Comparison of ENCODE assay signal across 8 cellular contexts in the genomic region with DNA sequence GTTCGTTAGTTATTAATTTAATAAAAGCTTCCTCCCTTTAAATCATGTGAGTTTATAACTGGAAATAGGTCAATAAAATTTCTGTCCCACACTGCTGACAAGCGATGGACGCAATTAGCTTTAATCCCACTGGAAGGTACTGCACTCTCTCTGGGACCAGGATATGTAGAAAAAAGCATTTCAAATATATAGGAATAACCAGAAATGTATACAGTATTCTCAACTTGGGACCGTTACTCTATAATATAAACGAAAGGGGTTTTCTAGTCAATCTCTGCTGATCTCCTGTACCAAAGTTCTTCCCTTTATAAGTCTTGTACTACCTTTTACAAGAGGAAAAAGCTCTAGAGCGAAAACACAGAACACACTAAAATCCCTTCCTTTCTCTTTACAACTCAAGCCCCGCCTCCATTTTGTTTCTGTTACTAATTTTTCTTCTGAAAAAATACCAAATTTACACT. TPM values are rescaled to one million over a fixed set of nuclear protein-coding genes. Genes with fewer than 3 reads are reported as not detected.
DNase-seq lines count a peak whose midpoint lies in the region; ATAC-seq and TF ChIP-seq lines count a peak whose summit lies in the region.

No MANE protein-coding gene starts in this region.

- H3K4me1 Mint-ChIP-seq in natural killer cell, result peaks cover 0 to 5% of the 10 kb centered on the region in 2 donors

- H3K4ac ChIP-seq in mesenchymal stem cell (ENCODE audit: low read depth in 1 of 2, low read length in 2 of 2), result no peak overlapping the region

- WGBS in mammary epithelial cell (ENCODE audit: low coverage, missing lambda C conversion rate), result 20% methylated on average over 7 of the region's 7 CpGs
- WGBS in mesenchymal stem cell, result under 1% methylated on average over 4 of the region's 7 CpGs

- H3K36me3 ChIP-seq in Loucy (ENCODE audit: insufficient read depth, low read length), result no peaks in the 10 kb centered on the region
- no peaks in the 10 kb centered on the region for H3K36me3 ChIP-seq in mammary epithelial cell (ENCODE audit: insufficient read depth, low read length)
- no peaks in the 10 kb centered on the region for H3K36me3 ChIP-seq in mesenchymal stem cell (ENCODE audit: control insufficient read depth in 1 of 2, insufficient read depth in 2 of 2, low read depth in 1 of 2, low read length in 2 of 2)

- H3K27me3 ChIP-seq in Loucy (ENCODE audit: insufficient read depth, low read length, poor library complexity, severe bottlenecking) (no peaks in the 10 kb centered on the region), mammary epithelial cell (ENCODE audit: insufficient read depth, low read length) (no peaks in the 10 kb centered on the region), mesenchymal stem cell (ENCODE audit: control insufficient read depth in 1 of 2, insufficient read depth in 1 of 2, low read length in 2 of 2) (no peaks in the 10 kb centered on the region)

- H3K27me3 Mint-ChIP-seq in natural killer cell (ENCODE audit: low read depth in 2 of 2), result no peaks in the 10 kb centered on the region

- no peak overlapping the region for H4K91ac ChIP-seq in mesenchymal stem cell (ENCODE audit: low read length)

- no peaks in the 10 kb centered on the region for H3K9me2 ChIP-seq in Loucy (replicated peaks; ENCODE audit: low read depth, low read length)

- peaks cover 13% of the 10 kb centered on the region for H3K79me1 ChIP-seq in mesenchymal stem cell (replicated peaks; ENCODE audit: low read length, poor library complexity, severe bottlenecking)

- H3K4me1 ChIP-seq in Loucy (ENCODE audit: insufficient read depth, low read length, poor library complexity, severe bottlenecking) (peaks cover 40% of the 10 kb centered on the region), mammary epithelial cell (ENCODE audit: insufficient read depth, low read length) (peaks cover 3% of the 10 kb centered on the region), mesenchymal stem cell (ENCODE audit: control insufficient read depth, insufficient read depth, low read depth, low read length) (no peaks in the 10 kb centered on the region)

- H3K23ac ChIP-seq in mesenchymal stem cell (ENCODE audit: low read length in 2 of 2), result no peak overlapping the region

- H3K4me3 ChIP-seq in Loucy (ENCODE audit: low read length, poor library complexity, severe bottlenecking) (peak overlapping the region; percentile 78), mammary epithelial cell (replicated peaks in 1 of 3; ENCODE audit: insufficient read depth in 1 of 3, low read depth in 2 of 3, low read length in 3 of 3) (peak overlapping the region; percentile 61 to 77 (median 67)), mesenchymal stem cell (ENCODE audit: insufficient read depth in 1 of 2, low read depth in 1 of 2, low read length in 2 of 2) (peak overlapping the region in 1 of 2 experiments; percentile 95)

- H3K27ac ChIP-seq in mammary epithelial cell (ENCODE audit: insufficient read depth, low read depth, low read length), result peak overlapping the region; percentile 96
- peak overlapping the region; percentile 53 for H3K27ac ChIP-seq in mesenchymal stem cell (ENCODE audit: low read length, poor library complexity, severe bottlenecking)

- intact Hi-C loops in mammary epithelial cell (cut with micrococcal nuclease), result loop anchor here (2.0 to 10.0 kb wide), 4 partner anchors 39 to 546 kb away; a partner anchor contains a TSS
- intact Hi-C loops in natural killer cell (cut with micrococcal nuclease), result loop anchor here (2.0 to 5.0 kb wide), 5 partner anchors 39 to 546 kb away; a partner anchor contains a TSS

- no TSS peak for BruUV-seq in mammary epithelial cell (replicated peaks; lab: Mats Ljungman, UMichigan)

- no peak overlapping the region for H4K8ac ChIP-seq in mesenchymal stem cell (ENCODE audit: low read length)

- H4K20me1 ChIP-seq in Loucy (ENCODE audit: insufficient read depth, low read length, poor library complexity, severe bottlenecking), result peaks cover 30% of the 10 kb centered on the region
- no peaks in the 10 kb centered on the region for H4K20me1 ChIP-seq in mammary epithelial cell (ENCODE audit: insufficient read depth, low read length)

- in situ Hi-C loops in Caki2 (cut with HindIII; ENCODE audit: low pct_unique_long_range_greater_than_20kb, low sequenced_read_pairs), result no loop called here
- in situ Hi-C loops in mammary epithelial cell (cut with MboI; ENCODE audit: low sequenced_read_pairs in 2 of 2), result loop anchor here in 1 of 2 donors (10.0 kb wide), 1 partner anchor 151 kb away; a partner anchor contains a TSS

- no peak for ATAC-seq in natural killer cell
- no peak for ATAC-seq in HG03439 (IDR thresholded peaks at IDR 0.05; ENCODE audit: unreplicated experiment)
- no peak for ATAC-seq in GM21528 (IDR thresholded peaks at IDR 0.05; ENCODE audit: low FRiP score, unreplicated experiment)
- ATAC-seq in GM19452 (IDR thresholded peaks at IDR 0.05; ENCODE audit: unreplicated experiment), result no peak

- TF ChIP-seq CTCF in Loucy (conservative IDR thresholded peaks at IDR 0.05; ENCODE audit: low read length) (no peak), mammary epithelial cell (conservative IDR thresholded peaks at IDR 0.05 in 1 of 2, IDR thresholded peaks at IDR 0.05 in 1 of 2; ENCODE audit: extremely low read depth in 1 of 2, insufficient read depth in 1 of 2, low read depth in 1 of 2, low read length in 2 of 2) (no peak), natural killer cell (IDR thresholded peaks at IDR 0.05) (no peak)

- peak overlapping the region; percentile 94 for H3K4me2 ChIP-seq in Loucy (ENCODE audit: low read depth, low read length, poor library complexity, severe bottlenecking)
- peak overlapping the region; percentile 96 for H3K4me2 ChIP-seq in mammary epithelial cell (ENCODE audit: insufficient read depth, low read depth, low read length)
- H3K4me2 ChIP-seq in mesenchymal stem cell (ENCODE audit: low read length, poor library complexity, severe bottlenecking), result peak overlapping the region; percentile 80

- H3K36me3 Mint-ChIP-seq in natural killer cell, result no peaks in the 10 kb centered on the region

- H3K4me3 Mint-ChIP-seq in natural killer cell, result no peak overlapping the region

- dilution Hi-C loops in mammary epithelial cell (cut with HindIII; ENCODE audit: low sequenced_read_pairs), result no loop called here

- H2BK12ac ChIP-seq in mesenchymal stem cell (ENCODE audit: low read length in 2 of 2), result no peak overlapping the region

- H3K9me3 Mint-ChIP-seq in natural killer cell, result no peaks in the 10 kb centered on the region

- H3K9ac ChIP-seq in Loucy (ENCODE audit: low read depth, low read length, poor library complexity, severe bottlenecking) (peak overlapping the region; percentile 90), mammary epithelial cell (ENCODE audit: insufficient read depth, low read length) (peak overlapping the region; percentile 98), mesenchymal stem cell (ENCODE audit: low read length) (peak overlapping the region; percentile 100)

- no peak overlapping the region for H3K27ac Mint-ChIP-seq in natural killer cell

- no peaks in the 10 kb centered on the region for H3F3A ChIP-seq in Loucy (ENCODE audit: low read depth)

- H3K79me2 ChIP-seq in Loucy (ENCODE audit: insufficient read depth, low read length) (peaks cover 56% of the 10 kb centered on the region), mammary epithelial cell (ENCODE audit: insufficient read depth, low read length) (peaks cover 62% of the 10 kb centered on the region)

- no peak overlapping the region for H3K14ac ChIP-seq in mesenchymal stem cell (ENCODE audit: low read length in 2 of 2)

- peak overlapping the region in 1 of 2 experiments; percentile 62 for H3K18ac ChIP-seq in mesenchymal stem cell (ENCODE audit: low read depth in 1 of 2, low read length in 2 of 2)

- peak overlapping the region; percentile 3; the same call in 1 of the 2 replicates for H2AFZ ChIP-seq in Loucy (ENCODE audit: low read length)
- peak overlapping the region; percentile 54 for H2AFZ ChIP-seq in mammary epithelial cell (ENCODE audit: low read depth, low read length)
- no peak overlapping the region for H2AFZ ChIP-seq in mesenchymal stem cell (ENCODE audit: low read depth, low read length)

- no peak overlapping the region for H2BK120ac ChIP-seq in mesenchymal stem cell (ENCODE audit: low read depth, low read length)

- no peak overlapping the region for H2AK5ac ChIP-seq in mesenchymal stem cell (ENCODE audit: low read length, severe bottlenecking)

- H2BK15ac ChIP-seq in mesenchymal stem cell (ENCODE audit: low read depth, poor library complexity, severe bottlenecking), result no peak overlapping the region

- no peak overlapping the region for H2BK5ac ChIP-seq in mesenchymal stem cell (ENCODE audit: low read depth, low read length, poor library complexity, severe bottlenecking)

- DNase-seq in Caki2 (ENCODE audit: low read depth) (peak; percentile 23), mammary epithelial cell (peak; percentile 31), mesenchymal stem cell (peak; percentile 52), natural killer cell (no peak)

- CTCF ChIA-PET in mammary epithelial cell (lab: Charles Lee; ENCODE audit: low non-redundant PET), result interaction anchor here (0.5 kb wide), 1 partner anchor 104 kb away, joined by 4 read pairs; no protein-coding TSS in a partner anchor

- H3K9me3 ChIP-seq in Loucy (ENCODE audit: insufficient read depth, low read depth, low read length) (no peaks in the 10 kb centered on the region), mammary epithelial cell (replicated peaks; ENCODE audit: insufficient read depth, low read length) (no peaks in the 10 kb centered on the region), mesenchymal stem cell (ENCODE audit: control insufficient read depth, low read length) (no peaks in the 10 kb centered on the region)

RNA-seq across cellular contexts. Expression of a gene that starts 1.8 kb away (rescaled TPM):
- 8.1 and 10.0 TPM in 2 replicates for total RNA-seq in Caki2 (2014; rRNA removed; shearing (Covaris generic); ENCODE audit: low replicate concordance)
- total RNA-seq in mammary epithelial cell, result 10 to 100 TPM; 12.4 to 13.5 TPM
- 7.3 TPM for polyA plus RNA-seq in mammary epithelial cell
- polyA minus RNA-seq in mammary epithelial cell, result 7.3 TPM
- 14.2 TPM for polyA plus RNA-seq in mesenchymal stem cell (2013, experiment 1 of 2)
- polyA plus RNA-seq in mesenchymal stem cell (2013, experiment 2 of 2), result 13.5 TPM
- total RNA-seq in natural killer cell, result 10 to 100 TPM; 34.8 to 39.0 (median 36.9) TPM
